ENCODE assay signal across 8 cellular contexts in the genomic region with DNA sequence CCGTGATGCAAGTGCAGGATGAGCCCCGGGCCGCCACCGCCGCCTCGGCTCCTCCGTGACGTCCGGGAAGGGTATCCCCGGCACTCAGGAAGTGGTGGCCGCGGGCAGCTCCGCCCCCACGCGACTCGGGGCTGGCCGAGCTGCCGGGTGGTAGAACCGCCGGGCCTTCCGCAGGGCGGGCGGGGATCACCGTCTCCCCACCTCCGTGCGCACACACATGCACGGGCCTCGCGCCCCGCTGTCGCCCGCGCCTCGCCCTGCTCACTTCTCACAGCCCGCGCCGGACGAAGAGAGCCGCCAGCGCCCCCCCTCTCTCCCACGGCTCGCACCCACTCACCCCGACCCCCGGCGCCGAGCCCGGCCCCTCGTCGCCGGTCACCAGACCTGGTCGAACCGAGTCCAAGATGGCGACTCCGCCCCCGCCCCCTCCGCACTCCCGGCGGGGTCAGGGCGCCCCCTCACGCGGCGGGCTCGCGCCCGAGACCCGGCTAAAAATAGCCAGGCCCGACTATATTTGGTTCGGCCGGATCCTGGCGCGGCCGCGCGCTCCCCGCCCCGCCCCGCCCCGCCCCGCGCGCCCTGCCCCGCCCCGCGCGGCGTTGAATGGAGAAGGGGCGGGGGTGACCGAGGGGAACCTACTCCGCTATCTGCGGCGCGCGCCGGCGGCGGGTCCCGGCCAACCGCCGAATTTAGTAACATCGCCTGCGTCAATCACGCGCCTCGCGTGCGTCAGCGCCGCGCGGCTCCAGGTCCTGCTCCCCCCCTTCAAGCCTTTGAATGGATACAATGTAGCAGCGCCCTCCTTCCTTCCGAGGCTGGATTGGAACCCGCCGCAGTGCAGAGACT. TPM values are rescaled to one million over a fixed set of nuclear protein-coding genes. Genes with fewer than 3 reads are reported as not detected.
DNase-seq lines count a peak whose midpoint lies in the region; ATAC-seq and TF ChIP-seq lines count a peak whose summit lies in the region.

No MANE protein-coding gene starts in this region.

- H3K27me3 ChIP-seq in right atrium auricular region, result no peaks in the 10 kb centered on the region
- H3K27me3 ChIP-seq in vagina, result no peaks in the 10 kb centered on the region

- H3K27ac ChIP-seq in angular gyrus (ENCODE audit: low read depth, low read length) (peak overlapping the region; percentile 95), right atrium auricular region (peak overlapping the region; percentile 98), vagina (peak overlapping the region; percentile 99)

- peak; percentile 40 for ATAC-seq in HG02884 (IDR thresholded peaks at IDR 0.05; ENCODE audit: unreplicated experiment)

- no peaks in the 10 kb centered on the region for H3K9me3 Mint-ChIP-seq in T-helper 1 cell treated with Interleukin-12 subunit alpha and Interleukin-12 subunit beta and Interleukin-4 antibody, amounts not matched to agents 30 μg/mL and 1 μg/mL, for 36 hours

- H3K4me1 ChIP-seq in right atrium auricular region, result peaks cover 0 to 19% of the 10 kb centered on the region in 2 donors
- peaks cover 37% of the 10 kb centered on the region for H3K4me1 ChIP-seq in vagina

- H3K4me1 Mint-ChIP-seq in T-helper 1 cell treated with Interleukin-12 subunit alpha and Interleukin-12 subunit beta and Interleukin-4 antibody, amounts not matched to agents 30 μg/mL and 1 μg/mL, for 36 hours (ENCODE audit: low read depth), result peaks cover 44% of the 10 kb centered on the region

- intact Hi-C loops in vagina (cut with DNase I), result loop anchor here (10.0 kb wide), 2 partner anchors 455 to 595 kb away; partner anchors contain the start of genes ALG2 and SEC61B

- peaks cover 3% of the 10 kb centered on the region for H3K36me3 Mint-ChIP-seq in T-helper 1 cell treated with Interleukin-12 subunit alpha and Interleukin-12 subunit beta and Interleukin-4 antibody, amounts not matched to agents 30 μg/mL and 1 μg/mL, for 36 hours (ENCODE audit: low read depth)

- peak overlapping the region; percentile 71 to 75 for H3K4me3 ChIP-seq in right atrium auricular region
- peak overlapping the region; percentile 81 to 92 for H3K4me3 ChIP-seq in vagina

- TF ChIP-seq POLR2A in GM15510 (IDR thresholded peaks at IDR 0.05; ENCODE audit: borderline replicate concordance, extremely low read depth, insufficient read length) (peak; percentile 88), vagina (IDR thresholded peaks at IDR 0.05) (peak in 1 of 2 donors; percentile 62)

- H3K27ac Mint-ChIP-seq in T-helper 1 cell treated with Interleukin-12 subunit alpha and Interleukin-12 subunit beta and Interleukin-4 antibody, amounts not matched to agents 30 μg/mL and 1 μg/mL, for 36 hours, result peak overlapping the region; percentile 88

- DNase-seq in NCI-H146 treated with DMSO at 0.1 percent for 48 hours (lab: John Stamatoyannopoulos, UW; ENCODE audit: unreplicated experiment), result peak; percentile 62
- peak; percentile 98 for DNase-seq in right atrium auricular region (ENCODE audit: low spot score)
- peak; percentile 90 for DNase-seq in putamen (ENCODE audit: low spot score)
- peak in 1 of 2 donors; percentile 98 for DNase-seq in vagina (ENCODE audit: extremely low spot score in 2 of 2)

- peaks cover 73% of the 10 kb centered on the region for H3K27me3 Mint-ChIP-seq in T-helper 1 cell treated with Interleukin-12 subunit alpha and Interleukin-12 subunit beta and Interleukin-4 antibody, amounts not matched to agents 30 μg/mL and 1 μg/mL, for 36 hours (ENCODE audit: low read depth)

- TF ChIP-seq CTCF in right atrium auricular region (IDR thresholded peaks at IDR 0.05) (peak in 1 of 2 donors; percentile 45), vagina (IDR thresholded peaks at IDR 0.05) (peak in 2 of 3 experiments; percentile 5 to 20)

- H3K9me3 ChIP-seq in right atrium auricular region (no peaks in the 10 kb centered on the region), vagina (no peaks in the 10 kb centered on the region)

- H3K4me3 Mint-ChIP-seq in T-helper 1 cell treated with Interleukin-12 subunit alpha and Interleukin-12 subunit beta and Interleukin-4 antibody, amounts not matched to agents 30 μg/mL and 1 μg/mL, for 36 hours, result peak overlapping the region; percentile 96

- H3K36me3 ChIP-seq in right atrium auricular region (no peaks in the 10 kb centered on the region), vagina (no peaks in the 10 kb centered on the region)

RNA-seq across cellular contexts. Expression of gene NR4A3, which starts 2.0 kb away (rescaled TPM):
- 10 to 100 TPM; 15.8 to 19.9 TPM for total RNA-seq in right atrium auricular region
- 23.3 TPM for total RNA-seq in vagina
